ENCODE assay signal across 16 cellular contexts in genomic region chr19:18713550-18714117, GRCh38. TPM values are rescaled to one million over a fixed set of nuclear protein-coding genes. Genes with fewer than 3 reads are reported as not detected.
DNase-seq lines count a peak whose midpoint lies in the region; TF ChIP-seq lines count a peak whose summit lies in the region.
"Had no signal": no experiment of that assay in that cellular context is flagged by ENCODE, and none has a peak within 500 bp of the region (broad histone marks: within the 10 kb centered on the region; RNA-seq: fewer than 3 reads in every experiment).

No MANE protein-coding gene starts in this region.

- TF ChIP-seq CTCF in H9 (conservative IDR thresholded peaks at IDR 0.05) (no peak), hepatocyte (IDR thresholded peaks at IDR 0.05; ENCODE audit: poor library complexity) (no peak), osteoblast (IDR thresholded peaks at IDR 0.05; ENCODE audit: extremely low read depth, low read depth, low read length) (no peak), BE2C (IDR thresholded peaks at IDR 0.05; ENCODE audit: low read depth, low read length) (no peak)

- H3K27ac Mint-ChIP-seq in H9: peak overlapping the region; percentile 11 to 77 (median 75); a peak in 3 of 7 replicates
- H3K27ac Mint-ChIP-seq: CD8-positive, alpha-beta T cell; IgD-negative memory B cell had no signal

- H3K9me2 ChIP-seq in hepatocyte (replicated peaks; ENCODE audit: insufficient read depth): no peaks in the 10 kb centered on the region

- no peak overlapping the region for H3K4me3 Mint-ChIP-seq in H9
- H3K4me3 Mint-ChIP-seq: CD8-positive, alpha-beta T cell had no signal

- H2AFZ ChIP-seq in H9 (ENCODE audit: low read length) (no peak overlapping the region), hepatocyte (no peak overlapping the region), osteoblast (ENCODE audit: low read length) (no peak overlapping the region)
- H2AFZ ChIP-seq: PC-9 had no signal

- H3K4me1 Mint-ChIP-seq in H9: peaks cover 5 to 10% of the 10 kb centered on the region in 2 experiments

- H2AK5ac ChIP-seq in H9 (ENCODE audit: insufficient read length, low read length): no peak overlapping the region

- no peak overlapping the region for H2BK120ac ChIP-seq in H9 (ENCODE audit: low read depth, low read length, poor library complexity, severe bottlenecking)

- H3K56ac ChIP-seq in H9 (ENCODE audit: insufficient read length, low read depth, low read length): no peak overlapping the region

- H3K79me1 ChIP-seq in H9 (ENCODE audit: insufficient read depth, low read depth, low read length, poor library complexity, severe bottlenecking): no peaks in the 10 kb centered on the region

- H3K27me3 Mint-ChIP-seq in H9 (ENCODE audit: low read depth): no peaks in the 10 kb centered on the region; the same call in 1 of the 2 replicates
- H3K27me3 Mint-ChIP-seq: IgD-negative memory B cell had no signal

- H2BK5ac ChIP-seq in H9 (ENCODE audit: insufficient read length, low read length): no peak overlapping the region

- no peak overlapping the region for H3K18ac ChIP-seq in H9 (ENCODE audit: insufficient read length, low read depth, low read length)

- H3K14ac ChIP-seq in H9 (ENCODE audit: insufficient read depth, low read length): no peak overlapping the region

- H3K4ac ChIP-seq in H9 (ENCODE audit: low read depth, low read length): no peak overlapping the region

- DNase-seq in H9 (no peak), caudate nucleus (lab: John Stamatoyannopoulos, UW) (peak in 16 of 61 donors; percentile 3 to 68 (median 23)), hepatocyte (ENCODE audit: low spot score) (no peak), osteoblast (ENCODE audit: insufficient read length, low spot score, missing footprints) (peak; percentile 42), D341Med (ENCODE audit: low spot score) (no peak), BE2C (no peak), SHP77 treated with DMSO at 0.1 percent for 48 hours (lab: John Stamatoyannopoulos, UW) (no peak)
- DNase-seq: CD8-positive, alpha-beta T cell; DMS79 treated with DMSO at 0.1 percent for 48 hours; HCEC 1CT; NCI-H1417; NCI-H187 treated with DMSO at 0.1 percent for 48 hours; NCI-H2171 treated with DMSO at 0.1 percent for 48 hours; NCI-H82; PC-9 had no signal

- no peaks in the 10 kb centered on the region for H3K4me1 ChIP-seq in H9 (ENCODE audit: insufficient read depth, low read length)
- peaks cover 14% of the 10 kb centered on the region for H3K4me1 ChIP-seq in hepatocyte (ENCODE audit: insufficient read depth)
- H3K4me1 ChIP-seq in osteoblast (ENCODE audit: insufficient read depth, low read length): peaks cover 2% of the 10 kb centered on the region
- H3K4me1 ChIP-seq in BE2C: peaks cover 11% of the 10 kb centered on the region

- no peaks in the 10 kb centered on the region for H3K23me2 ChIP-seq in H9 (ENCODE audit: insufficient read length, low read depth, low read length, poor library complexity, severe bottlenecking)

- no peak overlapping the region for H3K27ac ChIP-seq in H9 (ENCODE audit: insufficient read length, low read depth, low read length)
- H3K27ac ChIP-seq in caudate nucleus (ENCODE audit: low read depth, low read length): peak overlapping the region; percentile 7
- H3K27ac ChIP-seq in hepatocyte: peak overlapping the region; percentile 34
- no peak overlapping the region for H3K27ac ChIP-seq in osteoblast (ENCODE audit: low read depth, low read length)
- H3K27ac ChIP-seq: PC-9 had no signal

- H3K4me3 ChIP-seq in hepatocyte (no peak overlapping the region), osteoblast (ENCODE audit: insufficient read depth, low read length) (no peak overlapping the region), BE2C (ENCODE audit: low read depth, low read length) (no peak overlapping the region)
- H3K4me3 ChIP-seq: PC-9 had no signal

- no peak overlapping the region for H4K8ac ChIP-seq in H9 (replicated peaks; ENCODE audit: insufficient read length, low read depth, low read length)

- H4K91ac ChIP-seq in H9 (ENCODE audit: insufficient read length, low read depth, low read length): no peak overlapping the region

- no peak overlapping the region for H3K4me2 ChIP-seq in H9 (ENCODE audit: insufficient read depth, insufficient read length, low read length)
- no peak overlapping the region for H3K4me2 ChIP-seq in hepatocyte
- no peak overlapping the region for H3K4me2 ChIP-seq in osteoblast (ENCODE audit: insufficient read depth, low read length)
- H3K4me2 ChIP-seq: PC-9 had no signal

- peaks cover 0 to 3% (median 0%) of the 10 kb centered on the region in 3 experiments; a peak in 1 of 7 replicates for H3K36me3 Mint-ChIP-seq in H9 (ENCODE audit: insufficient read depth in 1 of 3, low read depth in 3 of 3)

- H4K5ac ChIP-seq in H9 (ENCODE audit: insufficient read length, low read depth, low read length): no peak overlapping the region

- H3K36me3 ChIP-seq in hepatocyte (replicated peaks; ENCODE audit: insufficient read depth, low read depth) (no peaks in the 10 kb centered on the region), osteoblast (ENCODE audit: insufficient read depth, low read length) (no peaks in the 10 kb centered on the region), BE2C (no peaks in the 10 kb centered on the region)

- H2BK20ac ChIP-seq in H9 (ENCODE audit: low read depth, low read length, poor library complexity, severe bottlenecking): no peak overlapping the region

- peaks cover 2% of the 10 kb centered on the region for H4K20me1 ChIP-seq in H9 (ENCODE audit: control insufficient read depth, insufficient read depth, insufficient read length)
- H4K20me1 ChIP-seq in hepatocyte (ENCODE audit: insufficient read depth, poor library complexity, severe bottlenecking): peaks cover 5% of the 10 kb centered on the region
- peaks cover 62% of the 10 kb centered on the region for H4K20me1 ChIP-seq in osteoblast (ENCODE audit: insufficient read depth, low read length)

- no peaks in the 10 kb centered on the region for H3K9me3 Mint-ChIP-seq in H9
- H3K9me3 Mint-ChIP-seq: CD8-positive, alpha-beta T cell; IgD-negative memory B cell had no signal

- WGBS in H9 (ENCODE audit: extremely low coverage, insufficient read length, low lambda C conversion rate): no CpG with 5 or more reads among the region's 18 CpGs
- WGBS in hepatocyte (ENCODE audit: low lambda C conversion rate, missing lambda C conversion rate): 93% methylated on average over 17 of the region's 18 CpGs

- no peaks in the 10 kb centered on the region for H3K27me3 ChIP-seq in H9 (ENCODE audit: insufficient read depth, low read length)
- H3K27me3 ChIP-seq in hepatocyte: no peaks in the 10 kb centered on the region
- no peaks in the 10 kb centered on the region for H3K27me3 ChIP-seq in osteoblast (ENCODE audit: insufficient read depth, low read length)
- H3K27me3 ChIP-seq in BE2C: no peaks in the 10 kb centered on the region

- no peak overlapping the region for H3K23ac ChIP-seq in H9 (ENCODE audit: insufficient read length, low read depth, low read length)

- no peak overlapping the region for H3T11ph ChIP-seq in H9 (ENCODE audit: low read length)

- no peak overlapping the region for H2BK12ac ChIP-seq in H9 (ENCODE audit: insufficient read length, low read depth, low read length)

- H3K9me3 ChIP-seq in H9 (ENCODE audit: control insufficient read depth, low read depth, low read length) (no peaks in the 10 kb centered on the region), hepatocyte (ENCODE audit: low read depth) (no peaks in the 10 kb centered on the region), osteoblast (ENCODE audit: low read depth, low read length) (no peaks in the 10 kb centered on the region), BE2C (no peaks in the 10 kb centered on the region; the same call in 1 of the 2 replicates)

- no peak overlapping the region for H3K9ac ChIP-seq in H9 (ENCODE audit: extremely low read depth, insufficient read length, low read length)

- H2BK15ac ChIP-seq in H9 (ENCODE audit: low read depth, low read length): no peak overlapping the region

- H3K79me2 ChIP-seq in H9 (ENCODE audit: insufficient read depth, low read length) (no peaks in the 10 kb centered on the region), hepatocyte (peaks cover 54% of the 10 kb centered on the region), osteoblast (ENCODE audit: insufficient read depth, low read length) (peaks cover 62% of the 10 kb centered on the region)

RNA-seq across cellular contexts. Expression of gene CRTC1, which starts 30.2 kb away (rescaled TPM):
- 19.0 and 19.1 TPM in 2 replicates for total RNA-seq in H9 (2021)
- total RNA-seq in hepatocyte: 2.0 and 2.5 TPM in 2 replicates
- polyA plus RNA-seq in hepatocyte: 4.5 and 4.8 TPM in 2 replicates
- 3.8 and 4.0 TPM in 2 replicates for total RNA-seq in osteoblast
- polyA plus RNA-seq in BE2C (2012; ENCODE audit: insufficient read depth, insufficient read length, low read depth): 23.7 TPM

Comparison
In these comparisons a context has a peak if more than half of its experiments do, and no peak if none do; other contexts are left out.
1. H3K27ac ChIP-seq: peak in caudate nucleus (single experiment) and hepatocyte (single experiment); none in H9 (single experiment) and osteoblast (single experiment).